Comparison of ENCODE assay signal across 14 cellular contexts in the genomic region with DNA sequence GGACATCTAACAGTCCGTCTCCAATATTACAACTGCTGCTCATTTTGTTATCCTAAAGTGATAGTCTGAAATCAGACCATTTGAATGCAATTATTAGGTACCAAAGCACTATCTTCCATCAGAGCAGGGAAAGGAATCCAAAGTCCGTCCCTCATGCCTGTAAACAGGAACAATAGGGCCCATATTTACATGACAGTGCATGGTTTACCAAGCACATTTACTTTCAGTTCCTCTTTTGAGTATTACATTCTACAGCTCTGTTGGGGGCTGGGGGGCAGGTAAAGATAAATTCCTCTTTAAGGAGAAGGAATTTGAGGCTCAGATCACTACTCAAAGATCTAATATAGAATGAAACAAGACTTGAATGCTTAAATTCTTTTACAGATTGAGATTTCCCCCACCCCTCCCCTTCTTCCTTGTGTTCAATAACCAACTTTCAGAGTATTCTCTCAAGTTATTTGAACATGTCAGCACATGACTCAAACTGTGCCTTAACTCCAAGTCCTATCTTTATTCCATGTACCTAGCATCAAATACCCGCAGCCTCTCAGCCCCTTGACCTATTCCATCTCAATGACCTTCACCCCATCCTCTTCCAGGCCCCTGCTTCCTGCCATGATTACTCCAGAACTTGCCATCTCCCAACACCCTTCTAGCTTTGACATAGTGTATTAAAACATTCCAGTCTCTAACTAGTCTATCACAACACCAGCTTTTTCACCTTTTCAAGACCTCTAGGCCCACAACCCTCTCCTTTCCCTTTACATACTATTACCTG.
A peak's percentile ranks its signal among the peaks of the same experiment; 100 is the strongest.
DNase-seq lines count a peak whose midpoint lies in the region; ATAC-seq and TF ChIP-seq lines count a peak whose summit lies in the region.
"Had no signal": no experiment of that assay in that cellular context is flagged by ENCODE, and none has a peak within 500 bp of the region (broad histone marks: within the 10 kb centered on the region; RNA-seq: fewer than 3 reads in every experiment).

No MANE protein-coding gene starts in this region.

- no peaks in the 10 kb centered on the region for H4K20me1 ChIP-seq in H9 (ENCODE audit: control insufficient read depth, insufficient read depth, insufficient read length)

- H3K4me2 ChIP-seq in H9 (ENCODE audit: insufficient read depth, insufficient read length, low read length): peak overlapping the region; percentile 67

- H3K79me1 ChIP-seq in H9 (ENCODE audit: insufficient read depth, low read depth, low read length, poor library complexity, severe bottlenecking): no peaks in the 10 kb centered on the region

- no peak overlapping the region for H4K5ac ChIP-seq in H9 (ENCODE audit: insufficient read length, low read depth, low read length)

- no peak overlapping the region for H3K23ac ChIP-seq in H9 (ENCODE audit: insufficient read length, low read depth, low read length)

- no peaks in the 10 kb centered on the region for H3K36me3 ChIP-seq in iPS DF 6.9 (ENCODE audit: control insufficient read depth, insufficient read depth, low read length)

- no peak overlapping the region for H3K18ac ChIP-seq in H9 (ENCODE audit: insufficient read length, low read depth, low read length)

- H4K91ac ChIP-seq in H9 (ENCODE audit: insufficient read length, low read depth, low read length): no peak overlapping the region

- H2BK120ac ChIP-seq in H9 (ENCODE audit: low read depth, low read length, poor library complexity, severe bottlenecking): no peak overlapping the region

- peaks cover 0 to 5% (median 4%) of the 10 kb centered on the region in 3 experiments; a peak in 4 of 7 replicates for H3K36me3 Mint-ChIP-seq in H9 (ENCODE audit: insufficient read depth in 1 of 3, low read depth in 3 of 3)

- WGBS in H9 (ENCODE audit: extremely low coverage, insufficient read length, low lambda C conversion rate): no CpG with 5 or more reads among the region's 3 CpGs
- WGBS in iPS DF 6.9 (ENCODE audit: insufficient coverage, insufficient read length): no CpG with 5 or more reads among the region's 3 CpGs

- peak overlapping the region; percentile 5 to 67 for H3K4me3 Mint-ChIP-seq in H9

- no peak overlapping the region for H2BK15ac ChIP-seq in H9 (ENCODE audit: low read depth, low read length)

- H3K27ac ChIP-seq in H9 (ENCODE audit: insufficient read length, low read depth, low read length) (peak overlapping the region; percentile 88), iPS DF 6.9 (ENCODE audit: low read length) (peak overlapping the region; percentile 58)
- H3K27ac ChIP-seq: epithelial cell of prostate, testis had no signal

- peak overlapping the region; percentile 96 for H2BK12ac ChIP-seq in H9 (ENCODE audit: insufficient read length, low read depth, low read length)

- TF ChIP-seq CTCF in H9 (conservative IDR thresholded peaks at IDR 0.05): no peak
- no peak for TF ChIP-seq CTCF in foreskin fibroblast (IDR thresholded peaks at IDR 0.05; ENCODE audit: low read depth, low read length)

- H2BK20ac ChIP-seq in H9 (ENCODE audit: low read depth, low read length, poor library complexity, severe bottlenecking): no peak overlapping the region

- H3K27ac Mint-ChIP-seq in H9: peak overlapping the region; percentile 82 to 98 (median 95)

- no peak overlapping the region for H3K9ac ChIP-seq in H9 (ENCODE audit: extremely low read depth, insufficient read length, low read length)

- H3K4me1 Mint-ChIP-seq in H9: peaks cover 57 to 60% of the 10 kb centered on the region in 2 experiments

- no peak overlapping the region for H2BK5ac ChIP-seq in H9 (ENCODE audit: insufficient read length, low read length)

- no peak overlapping the region for H3K4ac ChIP-seq in H9 (ENCODE audit: low read depth, low read length)

- H3K56ac ChIP-seq in H9 (ENCODE audit: insufficient read length, low read depth, low read length): no peak overlapping the region

- H3K23me2 ChIP-seq in H9 (ENCODE audit: insufficient read length, low read depth, low read length, poor library complexity, severe bottlenecking): no peaks in the 10 kb centered on the region

- H3K27me3 ChIP-seq in H9 (ENCODE audit: insufficient read depth, low read length) (no peaks in the 10 kb centered on the region), iPS DF 6.9 (ENCODE audit: control insufficient read depth, insufficient read depth, low read length) (no peaks in the 10 kb centered on the region)
- H3K27me3 ChIP-seq: testis had no signal

- H2AK5ac ChIP-seq in H9 (ENCODE audit: insufficient read length, low read length): no peak overlapping the region

- DNase-seq in H9: peak; percentile 48
- DNase-seq in iPS DF 6.9 (ENCODE audit: low read depth, low spot score): no peak
- DNase-seq in activated CD8-positive, alpha-beta memory T cell treated with anti-CD3 and anti-CD28 coated beads, Interleukin-2, amount 50 U/mL, for 48 hours: no peak
- no peak for DNase-seq in foreskin fibroblast
- DNase-seq in activated CD4-positive, alpha-beta T cell treated with anti-CD3 and anti-CD28 coated beads, Interleukin-2, amount 50 U/mL, for 48 hours: no peak
- DNase-seq in NCI-H82 treated with DMSO at 0.1 percent for 48 hours (lab: John Stamatoyannopoulos, UW; ENCODE audit: unreplicated experiment): no peak
- DNase-seq: kidney glomerular epithelial cell; NCI-H2171; stimulated activated CD4-positive, alpha-beta T cell treated with anti-CD3 and anti-CD28 coated beads, Interleukin-4, amount 100 ng/mL, for 4 hours; T-helper 1 cell; testis had no signal

- no peaks in the 10 kb centered on the region; a peak in 2 of 5 replicates for H3K9me3 Mint-ChIP-seq in H9

- ATAC-seq in GM19043 (IDR thresholded peaks at IDR 0.05; ENCODE audit: low read depth, unreplicated experiment) (peak; percentile 91), HG03442 (IDR thresholded peaks at IDR 0.05; ENCODE audit: unreplicated experiment) (peak; percentile 90)

- H3K14ac ChIP-seq in H9 (ENCODE audit: insufficient read depth, low read length): no peak overlapping the region

- H3K79me2 ChIP-seq in H9 (ENCODE audit: insufficient read depth, low read length): peaks cover 2% of the 10 kb centered on the region; the same call in 1 of the 2 replicates

- H3K27me3 Mint-ChIP-seq in H9 (ENCODE audit: low read depth): no peaks in the 10 kb centered on the region

- H3K4me1 ChIP-seq in H9 (ENCODE audit: insufficient read depth, low read length) (peaks cover 9% of the 10 kb centered on the region; the same call in 1 of the 2 replicates), iPS DF 6.9 (ENCODE audit: control insufficient read depth, insufficient read depth, low read length) (peaks cover 4% of the 10 kb centered on the region; the same call in 1 of the 2 replicates)
- H3K4me1 ChIP-seq: testis had no signal

- no peak overlapping the region for H3T11ph ChIP-seq in H9 (ENCODE audit: low read length)

- no peak overlapping the region for H2AFZ ChIP-seq in H9 (ENCODE audit: low read length)

- H3K9me3 ChIP-seq in H9 (ENCODE audit: control insufficient read depth, low read depth, low read length): no peaks in the 10 kb centered on the region
- H3K9me3 ChIP-seq in iPS DF 6.9 (ENCODE audit: control insufficient read depth, insufficient read depth, low read length): no peaks in the 10 kb centered on the region
- H3K9me3 ChIP-seq: testis had no signal

- no peak overlapping the region for H3K4me3 ChIP-seq in iPS DF 6.9 (ENCODE audit: low read length)
- no peak overlapping the region for H3K4me3 ChIP-seq in foreskin fibroblast (ENCODE audit: low read depth in 1 of 2, low read length in 2 of 2)
- H3K4me3 ChIP-seq: testis had no signal

- H4K8ac ChIP-seq in H9 (replicated peaks; ENCODE audit: insufficient read length, low read depth, low read length): no peak overlapping the region
